23 cellular contexts compared by ENCODE assay signal in genomic region chr12:66262737-66263136, GRCh38. TPM values are rescaled to one million over a fixed set of nuclear protein-coding genes. Genes with fewer than 3 reads are reported as not detected.
DNase-seq lines count a peak whose midpoint lies in the region; ATAC-seq, FAIRE-seq and TF ChIP-seq lines count a peak whose summit lies in the region.
"Had no signal": no experiment of that assay in that cellular context is flagged by ENCODE, and none has a peak within 500 bp of the region (broad histone marks: within the 10 kb centered on the region; RNA-seq: fewer than 3 reads in every experiment).

No MANE protein-coding gene starts in this region.

- H3K4me3 ChIP-seq in K562, result no peak overlapping the region
- H3K4me3 ChIP-seq: BLaER1, GM23248 had no signal

- H3K4me3 Mint-ChIP-seq in activated CD8-positive, alpha-beta T cell treated with anti-CD3 and anti-CD28 coated beads for 36 hours, result no peak overlapping the region
- H3K4me3 Mint-ChIP-seq in activated CD8-positive, alpha-beta T cell treated with anti-CD3 and anti-CD28 coated beads, Interleukin-2, amount 10 ng/mL, durations not matched to agents 7 days and 5 days, result no peak overlapping the region
- no peak overlapping the region for H3K4me3 Mint-ChIP-seq in CD4-positive, alpha-beta T cell
- H3K4me3 Mint-ChIP-seq: B cell; CD4-positive, CD25-positive, alpha-beta regulatory T cell had no signal

- no peaks in the 10 kb centered on the region; a peak in 2 of 5 replicates for H3K4me1 ChIP-seq in K562 (replicated peaks in 1 of 2; ENCODE audit: control insufficient read depth in 2 of 2, insufficient read depth in 2 of 2, low read length in 2 of 2)
- H3K4me1 ChIP-seq: BLaER1 had no signal

- no peak for DNase-seq in activated CD8-positive, alpha-beta T cell treated with anti-CD3 and anti-CD28 coated beads for 36 hours
- no peak for DNase-seq in activated CD8-positive, alpha-beta T cell treated with anti-CD3 and anti-CD28 coated beads, Interleukin-2, amount 10 ng/mL, durations not matched to agents 7 days and 5 days
- no peak for DNase-seq in CD4-positive, alpha-beta T cell
- DNase-seq in K562 (ENCODE audit: extremely low read depth in 1 of 4, low spot score in 3 of 4), result no peak
- DNase-seq in stimulated activated CD4-positive, alpha-beta T cell treated with anti-CD3 and anti-CD28 coated beads, Interleukin-4, amount 100 ng/mL, for 1 hour, result no peak
- DNase-seq: Calu3; CD4-positive, CD25-positive, alpha-beta regulatory T cell; COR-L47; DMS53; DMS79 treated with DMSO at 0.1 percent for 48 hours; GF-D8; GM23248; H7; HCEC 1CT had no signal

- POLR2A ChIA-PET in activated CD8-positive, alpha-beta T cell treated with anti-CD3 and anti-CD28 coated beads for 36 hours (lab: Charles Lee), result no interaction called here
- POLR2A ChIA-PET in activated CD8-positive, alpha-beta T cell treated with anti-CD3 and anti-CD28 coated beads, Interleukin-2, amount 10 ng/mL, durations not matched to agents 7 days and 5 days (lab: Charles Lee), result no interaction called here
- POLR2A ChIA-PET in CD4-positive, alpha-beta T cell (lab: Charles Lee), result no interaction called here
- POLR2A ChIA-PET in K562 (lab: Yijun Ruan, JAX), result no interaction called here

- intact Hi-C loops in activated CD8-positive, alpha-beta T cell treated with anti-CD3 and anti-CD28 coated beads for 36 hours (cut with micrococcal nuclease), result loop anchor here (10.0 kb wide), 1 partner anchor 432 kb away; no protein-coding TSS in a partner anchor
- intact Hi-C loops in CD4-positive, alpha-beta T cell (cut with DNase I, micrococcal nuclease), result no loop called here
- intact Hi-C loops in K562 (cut with micrococcal nuclease), result no loop called here

- peaks cover 3% of the 10 kb centered on the region for H3K27me3 Mint-ChIP-seq in activated CD8-positive, alpha-beta T cell treated with anti-CD3 and anti-CD28 coated beads for 36 hours
- H3K27me3 Mint-ChIP-seq in activated CD8-positive, alpha-beta T cell treated with anti-CD3 and anti-CD28 coated beads, Interleukin-2, amount 10 ng/mL, durations not matched to agents 7 days and 5 days (ENCODE audit: low read depth), result peaks cover 5% of the 10 kb centered on the region
- no peaks in the 10 kb centered on the region for H3K27me3 Mint-ChIP-seq in CD4-positive, alpha-beta T cell

- no peak overlapping the region for H3K27ac ChIP-seq in CD4-positive, alpha-beta T cell (ENCODE audit: low read depth, low read length)
- H3K27ac ChIP-seq in K562 (ENCODE audit: extremely low read depth, low read depth, low read length), result no peak overlapping the region
- H3K27ac ChIP-seq: 22Rv1, BLaER1, C4-2B, GM23248 had no signal

- H3K36me3 Mint-ChIP-seq in activated CD8-positive, alpha-beta T cell treated with anti-CD3 and anti-CD28 coated beads for 36 hours (ENCODE audit: low read depth), result no peaks in the 10 kb centered on the region
- H3K36me3 Mint-ChIP-seq in activated CD8-positive, alpha-beta T cell treated with anti-CD3 and anti-CD28 coated beads, Interleukin-2, amount 10 ng/mL, durations not matched to agents 7 days and 5 days (ENCODE audit: low read depth), result no peaks in the 10 kb centered on the region
- H3K36me3 Mint-ChIP-seq in CD4-positive, alpha-beta T cell (ENCODE audit: low read depth), result no peaks in the 10 kb centered on the region
- H3K36me3 Mint-ChIP-seq: CD4-positive, CD25-positive, alpha-beta regulatory T cell had no signal

- H3K9me3 Mint-ChIP-seq in activated CD8-positive, alpha-beta T cell treated with anti-CD3 and anti-CD28 coated beads for 36 hours, result no peaks in the 10 kb centered on the region
- H3K9me3 Mint-ChIP-seq in activated CD8-positive, alpha-beta T cell treated with anti-CD3 and anti-CD28 coated beads, Interleukin-2, amount 10 ng/mL, durations not matched to agents 7 days and 5 days (ENCODE audit: insufficient read depth), result no peaks in the 10 kb centered on the region
- H3K9me3 Mint-ChIP-seq in CD4-positive, alpha-beta T cell, result no peaks in the 10 kb centered on the region
- H3K9me3 Mint-ChIP-seq: CD4-positive, CD25-positive, alpha-beta regulatory T cell had no signal

- no peak for ATAC-seq in activated CD8-positive, alpha-beta T cell treated with anti-CD3 and anti-CD28 coated beads for 36 hours
- no peak for ATAC-seq in activated CD8-positive, alpha-beta T cell treated with anti-CD3 and anti-CD28 coated beads, Interleukin-2, amount 10 ng/mL, durations not matched to agents 7 days and 5 days
- ATAC-seq in CD4-positive, alpha-beta T cell (ENCODE audit: poor library complexity), result no peak
- ATAC-seq in K562 (no peak), HG03097 (IDR thresholded peaks at IDR 0.05; ENCODE audit: low FRiP score, unreplicated experiment) (no peak)

- H3K4me1 Mint-ChIP-seq in activated CD8-positive, alpha-beta T cell treated with anti-CD3 and anti-CD28 coated beads for 36 hours (ENCODE audit: low read depth), result no peaks in the 10 kb centered on the region
- H3K4me1 Mint-ChIP-seq in activated CD8-positive, alpha-beta T cell treated with anti-CD3 and anti-CD28 coated beads, Interleukin-2, amount 10 ng/mL, durations not matched to agents 7 days and 5 days (ENCODE audit: low read depth), result peaks cover 1% of the 10 kb centered on the region
- peaks cover 6% of the 10 kb centered on the region for H3K4me1 Mint-ChIP-seq in CD4-positive, alpha-beta T cell (ENCODE audit: low read depth)
- H3K4me1 Mint-ChIP-seq: B cell had no signal

- no peak overlapping the region for H3K4me2 ChIP-seq in K562 (ENCODE audit: insufficient read depth, low read length)
- H3K4me2 ChIP-seq: BLaER1 had no signal

- H4K20me1 ChIP-seq in K562 (replicated peaks; ENCODE audit: control insufficient read depth, insufficient read depth, low read length), result no peaks in the 10 kb centered on the region
- H4K20me1 ChIP-seq: BLaER1 had no signal

- H3K79me2 ChIP-seq in K562 (ENCODE audit: control insufficient read depth, insufficient read depth, low read length), result no peaks in the 10 kb centered on the region

- in situ Hi-C loops in K562 (cut with MboI), result no loop called here

- TF ChIP-seq CTCF in activated CD8-positive, alpha-beta T cell treated with anti-CD3 and anti-CD28 coated beads for 36 hours (IDR thresholded peaks at IDR 0.05), result peak; percentile 29
- peak; percentile 15 for TF ChIP-seq CTCF in CD4-positive, alpha-beta T cell (IDR thresholded peaks at IDR 0.05)
- no peak for TF ChIP-seq CTCF in K562 (IDR thresholded peaks at IDR 0.05 in 2 of 3, conservative IDR thresholded peaks at IDR 0.05 in 1 of 3; ENCODE audit: insufficient read depth in 2 of 3, low read depth in 1 of 3, low read length in 3 of 3)

- CTCF ChIA-PET in activated CD8-positive, alpha-beta T cell treated with anti-CD3 and anti-CD28 coated beads for 36 hours (lab: Charles Lee), result no interaction called here
- CTCF ChIA-PET in activated CD8-positive, alpha-beta T cell treated with anti-CD3 and anti-CD28 coated beads, Interleukin-2, amount 10 ng/mL, durations not matched to agents 7 days and 5 days (lab: Charles Lee), result no interaction called here
- CTCF ChIA-PET in CD4-positive, alpha-beta T cell (lab: Charles Lee), result no interaction called here
- CTCF ChIA-PET in K562 (lab: Yijun Ruan, JAX; ENCODE audit: low intra/inter-chr PET ratio), result no interaction called here

- H3K27me3 ChIP-seq in CD4-positive, alpha-beta T cell (ENCODE audit: control insufficient read depth, insufficient read depth, low read length), result no peaks in the 10 kb centered on the region
- peaks cover 0 to 8% of the 10 kb centered on the region in 2 experiments; a peak in 3 of 5 replicates for H3K27me3 ChIP-seq in K562 (ENCODE audit: control insufficient read depth in 2 of 2, insufficient read depth in 2 of 2, low read length in 2 of 2)
- H3K27me3 ChIP-seq: BLaER1 had no signal

- H2AFZ ChIP-seq in K562 (ENCODE audit: low read depth, low read length), result no peak overlapping the region
- H2AFZ ChIP-seq: GM23248 had no signal

- no TSS peak for BruUV-seq in K562 (replicated peaks; lab: Mats Ljungman, UMichigan)

- FAIRE-seq in K562 (lab: Jason Lieb, UNC), result no peak
- FAIRE-seq: A204.1, GM12891, GM19239, H1 had no signal

- no peak for TF ChIP-seq POLR2A in K562 (conservative IDR thresholded peaks at IDR 0.05)

- no peak for TF ChIP-seq RAD21 in K562 (CRISPR knock-in tag; conservative IDR thresholded peaks at IDR 0.05 in 1 of 2, IDR thresholded peaks at IDR 0.05 in 1 of 2)

- no peaks in the 10 kb centered on the region for H3K9me3 ChIP-seq in CD4-positive, alpha-beta T cell (ENCODE audit: control insufficient read depth, low read length)
- no peaks in the 10 kb centered on the region for H3K9me3 ChIP-seq in K562 (replicated peaks; ENCODE audit: control insufficient read depth, insufficient read depth, low read depth, low read length)
- H3K9me3 ChIP-seq: BLaER1 had no signal

- H3K27ac Mint-ChIP-seq in activated CD8-positive, alpha-beta T cell treated with anti-CD3 and anti-CD28 coated beads for 36 hours, result no peak overlapping the region
- H3K27ac Mint-ChIP-seq in activated CD8-positive, alpha-beta T cell treated with anti-CD3 and anti-CD28 coated beads, Interleukin-2, amount 10 ng/mL, durations not matched to agents 7 days and 5 days, result no peak overlapping the region
- H3K27ac Mint-ChIP-seq in CD4-positive, alpha-beta T cell, result no peak overlapping the region
- H3K27ac Mint-ChIP-seq: B cell; CD4-positive, CD25-positive, alpha-beta regulatory T cell had no signal

- TF ChIP-seq EP300 in K562 (IDR thresholded peaks at IDR 0.05; ENCODE audit: low read length), result no peak

- H3K36me3 ChIP-seq in K562 (ENCODE audit: control insufficient read depth, insufficient read depth, low read length), result no peaks in the 10 kb centered on the region
- H3K36me3 ChIP-seq: BLaER1 had no signal

- H3K9ac ChIP-seq in K562 (ENCODE audit: insufficient read depth in 1 of 2, low read depth in 2 of 2, low read length in 2 of 2), result no peak overlapping the region
- H3K9ac ChIP-seq: BLaER1, GM23248 had no signal

- H3K9me1 ChIP-seq in K562 (ENCODE audit: control insufficient read depth, insufficient read depth, low read length), result no peaks in the 10 kb centered on the region

RNA-seq across cellular contexts. Expression of gene HELB, which starts 39.6 kb away (rescaled TPM):
- 10 to 100 TPM; 16.1 to 16.2 TPM for total RNA-seq in activated CD8-positive, alpha-beta T cell treated with anti-CD3 and anti-CD28 coated beads for 36 hours
- total RNA-seq in activated CD8-positive, alpha-beta T cell treated with anti-CD3 and anti-CD28 coated beads, Interleukin-2, amount 10 ng/mL, durations not matched to agents 7 days and 5 days, result 10 to 100 TPM; 24.2 to 25.7 TPM
- 10 to 100 TPM; 33.8 to 35.8 TPM for total RNA-seq in CD4-positive, alpha-beta T cell
- 8.3 and 35.0 TPM in 2 replicates for total RNA-seq in K562 (2011; cell fraction: chromatin; rRNA removed; ENCODE audit: low replicate concordance)
- 3.5 and 6.6 TPM in 2 replicates for total RNA-seq in K562 (2011; cell fraction: nucleolus; rRNA removed)
- total RNA-seq in K562 (2011; cell fraction: nucleoplasm; rRNA removed), result 12.2 and 23.0 TPM in 2 replicates
- total RNA-seq in K562 (2014; rRNA removed), result 2.4 and 2.9 TPM in 2 replicates
- total RNA-seq in K562 (2014; rRNA removed; fragmentation: Illumina TruSeq; extraction: Trizol), result 7.6 and 9.0 TPM in 2 replicates
- total RNA-seq in K562 (2015; rRNA removed; fragmentation: Illumina TruSeq; extraction: Trizol), result 4.8 TPM in 2 replicates
- total RNA-seq in K562 (2021), result 5.2 and 5.5 TPM in 2 replicates
- 3.7 TPM in 2 replicates for polyA plus RNA-seq in K562 (2011; rRNA removed)
- polyA plus RNA-seq in K562 (2011; cell fraction: cytosol; rRNA removed), result 0.85 and 2.0 TPM in 2 replicates
- polyA plus RNA-seq in K562 (2011; cell fraction: nucleus; rRNA removed), result 3.4 and 3.6 TPM in 2 replicates
- 1.2 and 1.4 TPM in 2 replicates for polyA plus RNA-seq in K562 (2012)
- polyA plus RNA-seq in K562 (2014; fragmentation: Illumina TruSeq; extraction: Trizol), result 1.9 TPM in 2 replicates
- polyA plus RNA-seq in K562 (2014; fragmentation: Nextera tagmentation; extraction: Ambion mirVana), result under 1 TPM; 0.74 to 0.99 TPM
- polyA plus RNA-seq in K562 (2014; rRNA removed), result 1.9 and 2.0 TPM in 2 replicates
- polyA minus RNA-seq in K562 (2011; rRNA and poly(A)+ RNA removed), result 13.6 TPM in 2 replicates
- polyA minus RNA-seq in K562 (2011; cell fraction: cytosol; rRNA and poly(A)+ RNA removed), result 3.8 and 4.7 TPM in 2 replicates
- polyA minus RNA-seq in K562 (2011; cell fraction: nucleus; rRNA and poly(A)+ RNA removed), result 7.5 and 12.8 TPM in 2 replicates

Comparison
In these comparisons a context has a peak if more than half of its experiments do, and no peak if none do; other contexts are left out.
1. CTCF ChIP-seq: peak in activated CD8-positive, alpha-beta T cell treated with anti-CD3 and anti-CD28 coated beads for 36 hours (single experiment) and CD4-positive, alpha-beta T cell (single experiment); none in K562 (0 of 3).